1 cellular context compared by ENCODE assay signal in the genomic region with DNA sequence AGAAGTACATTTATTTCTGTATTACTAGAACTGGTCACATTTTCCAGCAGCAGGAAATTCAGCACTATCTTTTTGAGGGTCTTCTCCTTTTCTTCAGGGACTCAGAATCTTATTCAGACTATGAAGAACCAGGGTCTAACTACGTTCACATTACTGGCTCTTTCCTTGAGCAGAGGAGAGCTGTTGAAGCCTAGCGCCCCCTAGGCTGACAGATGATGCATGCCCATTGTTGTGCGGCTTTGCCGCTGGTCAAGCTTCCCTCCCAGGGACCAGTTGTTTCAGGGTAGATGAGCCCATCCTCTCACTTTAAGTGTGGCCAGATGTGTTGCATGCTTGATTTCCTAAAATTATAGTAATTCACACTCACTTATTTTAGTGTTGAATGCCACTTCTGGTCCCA.
TF ChIP-seq lines count a peak whose summit lies in the region.

No MANE protein-coding gene starts in this region.

TF ChIP-seq in endothelial cell of umbilical vein, 7 proteins besides CTCF, POLR2A, EP300 and RAD21 (continued from another document):
- TF ChIP-seq GATA2 (IDR thresholded peaks at IDR 0.05; ENCODE audit: insufficient read depth, insufficient read length, low read depth, low read length) (no peak), JUN (IDR thresholded peaks at IDR 0.05; ENCODE audit: borderline replicate concordance, insufficient read depth, insufficient read length, low read depth) (no peak)
